16 cellular contexts compared by ENCODE assay signal in the genomic region with DNA sequence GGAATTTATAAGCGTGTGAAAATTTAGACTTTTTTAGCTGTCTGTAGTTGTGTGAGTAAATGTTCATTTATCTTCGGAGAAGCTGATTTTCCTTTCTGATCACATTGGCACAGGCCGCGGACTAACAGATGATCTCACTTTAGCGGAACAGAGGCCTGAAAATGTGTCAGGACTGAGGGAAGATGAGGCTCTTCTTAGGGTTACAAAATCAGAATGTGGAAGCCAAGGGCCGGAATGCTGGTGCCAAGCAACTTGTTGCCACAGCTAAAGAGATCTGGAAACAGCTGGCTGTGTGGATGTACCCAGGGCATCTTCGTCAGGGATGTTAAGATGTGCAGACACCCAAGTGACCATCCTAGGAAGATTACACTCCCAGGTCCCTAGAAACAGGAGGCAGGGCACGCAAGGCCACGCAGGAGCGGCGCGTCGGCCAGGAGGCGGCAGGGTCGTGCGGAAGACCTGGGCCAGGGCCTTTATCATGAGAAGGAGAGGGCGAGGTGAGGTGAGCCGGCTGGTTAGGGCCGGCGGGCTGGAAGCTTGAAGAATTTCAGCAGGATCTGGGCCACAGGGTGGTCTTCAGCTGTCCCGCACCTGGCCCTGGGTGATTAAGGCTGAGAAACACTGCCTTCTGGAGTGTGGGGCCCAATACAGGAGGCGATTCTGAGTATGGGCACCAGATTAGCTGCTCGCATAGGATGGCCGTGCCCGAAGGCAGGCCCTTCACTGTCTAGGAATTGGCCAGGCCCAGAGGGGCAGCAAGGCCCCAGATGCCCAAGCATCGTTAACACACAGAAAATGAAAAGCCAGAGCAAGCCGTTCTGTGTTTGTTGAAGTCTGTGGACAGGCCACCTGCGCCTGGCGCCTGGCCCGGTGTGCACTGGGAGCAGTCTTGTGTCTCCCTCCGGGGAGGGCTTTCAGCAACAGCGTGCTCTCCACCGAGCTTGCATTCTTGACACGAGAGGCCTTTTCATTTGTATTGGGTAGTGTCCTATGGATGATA.
"Had no signal": no experiment of that assay in that cellular context is flagged by ENCODE, and none has a peak within 500 bp of the region (broad histone marks: within the 10 kb centered on the region; RNA-seq: fewer than 3 reads in every experiment).

No MANE protein-coding gene starts in this region.

- H3K27ac ChIP-seq: epithelial cell of prostate, left lung, skin epidermis, suprapubic skin had no signal

- H3K9me3 Mint-ChIP-seq: activated B cell treated with CpG ODN at 0.5 μM for 24 hours; activated CD4-positive, alpha-beta memory T cell treated with anti-CD3 and anti-CD28 coated beads for 36 hours; effector memory CD8-positive, alpha-beta T cell; neural crest cell; stimulated activated naive CD8-positive, alpha-beta T cell treated with anti-CD3 and anti-CD28 coated beads, Interleukin-15, amount 100 ng/mL, for 72 hours had no signal

- H3K27ac Mint-ChIP-seq: activated B cell treated with CpG ODN at 0.5 μM for 24 hours; activated CD4-positive, alpha-beta memory T cell treated with anti-CD3 and anti-CD28 coated beads for 36 hours; activated naive CD8-positive, alpha-beta T cell; effector memory CD8-positive, alpha-beta T cell had no signal

- DNase-seq: activated B cell treated with CpG ODN at 0.5 μM for 24 hours; activated CD4-positive, alpha-beta memory T cell treated with anti-CD3 and anti-CD28 coated beads for 36 hours; activated CD4-positive, alpha-beta T cell treated with anti-CD3 and anti-CD28 coated beads for 4 hours; activated T-cell treated with anti-CD3 and anti-CD28 coated beads for 4 hours; effector memory CD8-positive, alpha-beta T cell; head of caudate nucleus; midbrain; stimulated activated naive CD8-positive, alpha-beta T cell treated with anti-CD3 and anti-CD28 coated beads, Interleukin-15, amount 100 ng/mL, for 72 hours; trophoblast cell had no signal

- H3K4me1 ChIP-seq: left lung, prostate gland, suprapubic skin had no signal

- H3K27me3 Mint-ChIP-seq: activated B cell treated with CpG ODN at 0.5 μM for 24 hours; activated CD4-positive, alpha-beta memory T cell treated with anti-CD3 and anti-CD28 coated beads for 36 hours; activated naive CD8-positive, alpha-beta T cell; effector memory CD8-positive, alpha-beta T cell; stimulated activated naive CD8-positive, alpha-beta T cell treated with anti-CD3 and anti-CD28 coated beads, Interleukin-15, amount 100 ng/mL, for 72 hours had no signal

- H3K27me3 ChIP-seq: left lung, suprapubic skin had no signal

- H3K4me1 Mint-ChIP-seq: stimulated activated naive CD8-positive, alpha-beta T cell treated with anti-CD3 and anti-CD28 coated beads, Interleukin-15, amount 100 ng/mL, for 72 hours had no signal

- H3K4me3 ChIP-seq: left lung, prostate gland, skin epidermis, suprapubic skin had no signal

- H3K9me3 ChIP-seq: left lung, prostate gland, suprapubic skin had no signal

- H3K4me3 Mint-ChIP-seq: activated B cell treated with CpG ODN at 0.5 μM for 24 hours; activated CD4-positive, alpha-beta memory T cell treated with anti-CD3 and anti-CD28 coated beads for 36 hours; activated naive CD8-positive, alpha-beta T cell; effector memory CD8-positive, alpha-beta T cell; neural crest cell; stimulated activated naive CD8-positive, alpha-beta T cell treated with anti-CD3 and anti-CD28 coated beads, Interleukin-15, amount 100 ng/mL, for 72 hours had no signal
